ENCODE assay signal across 38 cellular contexts in genomic region chr1:170125269-170125668, GRCh38. TPM values are rescaled to one million over a fixed set of nuclear protein-coding genes. Genes with fewer than 3 reads are reported as not detected.
"Had no signal": no experiment of that assay in that cellular context is flagged by ENCODE, and none has a peak within 500 bp of the region (broad histone marks: within the 10 kb centered on the region; RNA-seq: fewer than 3 reads in every experiment).

No MANE protein-coding gene starts in this region.

- H3K9me3 ChIP-seq: MG63 had no signal

- DNase-seq: Kasumi-1, MG63, MM.1S, MV-4-11, NCI-H1048, NCI-H1092, NCI-H1092 treated with DMSO at 0.1 percent for 48 hours, NCI-H1105 treated with DMSO at 0.1 percent for 48 hours, NCI-H1417, NCI-H1417 treated with DMSO at 0.1 percent for 48 hours, NCI-H1436, NCI-H1436 treated with DMSO at 0.1 percent for 48 hours, NCI-H146, NCI-H1694, NCI-H1694 treated with DMSO at 0.1 percent for 48 hours, NCI-H187, NCI-H187 treated with DMSO at 0.1 percent for 48 hours, NCI-H1930, NCI-H2029, NCI-H2029 treated with DMSO at 0.1 percent for 48 hours, NCI-H2081, NCI-H2081 treated with DMSO at 0.1 percent for 48 hours, NCI-H2107, NCI-H2171, NCI-H2171 treated with DMSO at 0.1 percent for 48 hours, NCI-H2227 treated with DMSO at 0.1 percent for 48 hours, NCI-H226, NCI-H345, NCI-H446, NCI-H446 treated with DMSO at 0.1 percent for 48 hours, NCI-H510A, NCI-H510A treated with DMSO at 0.1 percent for 48 hours, NCI-H524, NCI-H524 treated with DMSO at 0.1 percent for 48 hours, NCI-H526 had no signal

- H3K36me3 ChIP-seq: MG63 had no signal

- H3K27me3 ChIP-seq: MG63 had no signal

- H3K4me3 ChIP-seq: MG63 had no signal

RNA-seq across cellular contexts. Expression of gene NTMT2, which starts 20.5 kb away (rescaled TPM):
- total RNA-seq: LHCN-M2, M059J, MCF 10A had no signal
